ENCODE assay signal across 7 cellular contexts in the genomic region with DNA sequence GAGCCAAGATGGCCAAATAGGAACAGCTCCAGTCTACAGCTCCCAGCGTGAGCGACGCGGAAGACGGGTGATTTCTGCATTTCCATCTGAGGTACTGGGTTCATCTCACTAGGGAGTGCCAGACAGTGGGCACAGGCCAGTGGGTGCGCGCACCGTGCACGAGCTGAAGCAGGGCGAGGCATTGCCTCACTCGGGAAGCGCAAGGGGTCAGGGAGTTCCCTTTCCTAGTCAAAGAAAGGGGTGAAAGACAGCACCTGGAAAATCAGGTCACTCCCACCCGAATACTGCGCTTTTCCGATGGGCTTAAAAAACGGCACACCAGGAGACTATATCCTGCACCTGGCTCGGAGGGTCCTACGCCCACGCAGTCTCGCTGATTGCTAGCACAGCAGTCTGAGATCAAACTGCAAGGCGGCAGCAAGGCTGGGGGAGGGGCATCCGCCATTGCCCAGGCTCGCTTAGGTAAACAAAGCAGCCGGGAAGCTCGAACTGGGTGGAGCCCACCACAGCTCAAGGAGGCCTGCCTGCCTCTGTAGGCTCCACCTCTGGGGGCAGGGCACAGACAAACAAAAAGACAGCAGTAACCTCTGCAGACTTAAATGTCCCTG.
DNase-seq lines count a peak whose midpoint lies in the region; ATAC-seq and TF ChIP-seq lines count a peak whose summit lies in the region.
"Not testable (repeated sequence)": the region's sequence is repeated elsewhere in the genome, so short reads cannot be mapped to it uniquely, and the experiment has no call there.

No MANE protein-coding gene starts in this region.

- not testable (repeated sequence) for H3K4me1 ChIP-seq in ES-I3 (ENCODE audit: insufficient read depth, low read length); HUES6 (ENCODE audit: control insufficient read depth, insufficient read depth, low read length); iPS-20b (ENCODE audit: insufficient read depth, low read length); smooth muscle cell (ENCODE audit: low read depth)

- H3K9ac ChIP-seq in ES-I3 (ENCODE audit: low read depth, low read length) (peak overlapping the region; percentile 45; the same call in 1 of the 2 replicates), HUES6 (ENCODE audit: low read length) (peak overlapping the region; percentile 60)
- not testable (repeated sequence) for H3K9ac ChIP-seq in iPS-20b (ENCODE audit: low read depth, low read length); smooth muscle cell (ENCODE audit: low read depth)

- POLR2A ChIA-PET in WTC11 (lab: Charles Lee), result not testable (repeated sequence)

- peak overlapping the region; percentile 62 for H2AFZ ChIP-seq in smooth muscle cell (ENCODE audit: low read depth)

- CTCF ChIA-PET in WTC11 (lab: Charles Lee), result not testable (repeated sequence)

- TF ChIP-seq CTCF in WTC11 (IDR thresholded peaks at IDR 0.05); glutamatergic neuron (IDR thresholded peaks at IDR 0.05; ENCODE audit: partially characterized antibody, unreplicated experiment); nephron progenitor cell (IDR thresholded peaks at IDR 0.05); smooth muscle cell (IDR thresholded peaks at IDR 0.05; ENCODE audit: borderline replicate concordance, insufficient read depth, poor library complexity, severe bottlenecking): not testable (repeated sequence)

- H3K9me3 Mint-ChIP-seq in WTC11, result peaks cover 12% of the 10 kb centered on the region
- H3K9me3 Mint-ChIP-seq in glutamatergic neuron (ENCODE audit: unreplicated experiment), result not testable (repeated sequence)
- H3K9me3 Mint-ChIP-seq in nephron progenitor cell, result peaks cover 39% of the 10 kb centered on the region

- H3K27me3 ChIP-seq in HUES6 (ENCODE audit: control insufficient read depth, insufficient read depth, low read length); iPS-20b (ENCODE audit: insufficient read depth, low read length); smooth muscle cell (ENCODE audit: low read depth): not testable (repeated sequence)

- not testable (repeated sequence) for H3K27me3 Mint-ChIP-seq in WTC11 (ENCODE audit: low read depth); glutamatergic neuron (ENCODE audit: unreplicated experiment); nephron progenitor cell (ENCODE audit: low read depth, poor library complexity)

- H3K36me3 ChIP-seq in ES-I3 (ENCODE audit: insufficient read depth, low read length); HUES6 (ENCODE audit: control insufficient read depth, insufficient read depth, low read length); iPS-20b (ENCODE audit: insufficient read depth, low read depth, low read length); smooth muscle cell (ENCODE audit: low read depth): not testable (repeated sequence)

- WGBS in smooth muscle cell (ENCODE audit: low lambda C conversion rate), result 33% methylated on average over 24 of the region's 25 CpGs

- not testable (repeated sequence) for H4K20me1 ChIP-seq in smooth muscle cell (ENCODE audit: low read depth)

- peaks cover 14% of the 10 kb centered on the region for H3K36me3 Mint-ChIP-seq in WTC11
- H3K36me3 Mint-ChIP-seq in glutamatergic neuron (ENCODE audit: unreplicated experiment), result not testable (repeated sequence)
- peaks cover 14% of the 10 kb centered on the region for H3K36me3 Mint-ChIP-seq in nephron progenitor cell (ENCODE audit: low read depth)

- DNase-seq in WTC11 (ENCODE audit: low spot score) (peak; percentile 67), nephron progenitor cell (peak; percentile 46)
- not testable (repeated sequence) for DNase-seq in glutamatergic neuron; smooth muscle cell (lab: John Stamatoyannopoulos, UW; ENCODE audit: unreplicated experiment)

- not testable (repeated sequence) for ATAC-seq in WTC11

- H3K9me3 ChIP-seq in ES-I3 (ENCODE audit: control insufficient read depth, insufficient read depth, low read length); HUES6 (ENCODE audit: control insufficient read depth, insufficient read depth, low read depth, low read length); iPS-20b (ENCODE audit: insufficient read depth, low read depth, low read length); smooth muscle cell (replicated peaks; ENCODE audit: low read depth): not testable (repeated sequence)

- peak overlapping the region; percentile 94 for H3K27ac Mint-ChIP-seq in WTC11
- not testable (repeated sequence) for H3K27ac Mint-ChIP-seq in glutamatergic neuron (ENCODE audit: unreplicated experiment)
- peak overlapping the region; percentile 45 for H3K27ac Mint-ChIP-seq in nephron progenitor cell

- peak overlapping the region; percentile 68 for H3K4me2 ChIP-seq in smooth muscle cell

- H3K4me1 Mint-ChIP-seq in WTC11, result not testable (repeated sequence)
- H3K4me1 Mint-ChIP-seq in glutamatergic neuron (ENCODE audit: low read depth, unreplicated experiment) (peaks cover 14% of the 10 kb centered on the region), nephron progenitor cell (peaks cover 12% of the 10 kb centered on the region)

- not testable (repeated sequence) for H3K27ac ChIP-seq in HUES6 (ENCODE audit: low read depth, low read length); iPS-20b (ENCODE audit: low read length); smooth muscle cell (ENCODE audit: low read depth)

- H3K4me3 ChIP-seq in HUES6 (ENCODE audit: low read depth, low read length) (peak overlapping the region; percentile 63), iPS-20b (ENCODE audit: low read length) (peak overlapping the region; percentile 50; the same call in 1 of the 2 replicates), smooth muscle cell (peak overlapping the region; percentile 40)

- H3K79me2 ChIP-seq in smooth muscle cell (ENCODE audit: low read depth), result not testable (repeated sequence)

- peak overlapping the region; percentile 94 for H3K4me3 Mint-ChIP-seq in WTC11
- H3K4me3 Mint-ChIP-seq in glutamatergic neuron (ENCODE audit: unreplicated experiment), result peak overlapping the region; percentile 51
- H3K4me3 Mint-ChIP-seq in nephron progenitor cell, result peak overlapping the region; percentile 72

- not testable (repeated sequence) for H3F3A ChIP-seq in smooth muscle cell (ENCODE audit: low read depth)

TF ChIP-seq in WTC11, 78 proteins besides CTCF, POLR2A, EP300 and RAD21:
- TF ChIP-seq FOXK1 (CRISPR knock-in tag; IDR thresholded peaks at IDR 0.05) (0 out of 2 replicates have a peak, but pooled peaks have one; percentile 53), ZNF317 (CRISPR knock-in tag; IDR thresholded peaks at IDR 0.05; ENCODE audit: borderline replicate concordance, low read depth) (0 out of 2 replicates have a peak, but pooled peaks have one; percentile 13)
- TF ChIP-seq, protein P1, sequence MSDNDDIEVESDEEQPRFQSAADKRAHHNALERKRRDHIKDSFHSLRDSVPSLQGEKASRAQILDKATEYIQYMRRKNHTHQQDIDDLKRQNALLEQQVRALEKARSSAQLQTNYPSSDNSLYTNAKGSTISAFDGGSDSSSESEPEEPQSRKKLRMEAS (CRISPR knock-in tag; IDR thresholded peaks at IDR 0.05), result 0 out of 2 replicates have a peak, but pooled peaks have one; percentile 37
